8 cellular contexts compared by ENCODE assay signal in genomic region chr10:76547352-76547972, GRCh38.
DNase-seq lines count a peak whose midpoint lies in the region; ATAC-seq and TF ChIP-seq lines count a peak whose summit lies in the region.

No MANE protein-coding gene starts in this region.

- no peaks in the 10 kb centered on the region for H3K36me3 Mint-ChIP-seq in WTC11

- 0 out of 2 replicates have a peak, but pooled peaks cover 8% of the 10 kb centered on the region for H3K4me1 Mint-ChIP-seq in WTC11

- H3K27me3 Mint-ChIP-seq in WTC11 (ENCODE audit: low read depth), result 0 out of 2 replicates have a peak, but pooled peaks cover 5% of the 10 kb centered on the region

- peaks cover 0 to 6% (median 0%) of the 10 kb centered on the region in 4 donors for H3K4me1 ChIP-seq in right lobe of liver

- intact Hi-C loops in right lobe of liver (cut with DNase I), result loop anchor here in 1 of 2 donors (5.0 kb wide), 1 partner anchor 1145 kb away; the partner anchor contains the start of gene ZNF503

- DNase-seq in activated gamma-delta T cell treated with Interleukin-2 at 50 U/mL for 16 hours (peak; percentile 35), activated gamma-delta T cell (lab: John Stamatoyannopoulos, UW) (no peak), NCI-H2171 (lab: John Stamatoyannopoulos, UW) (peak; percentile 65), WTC11 (ENCODE audit: low spot score) (peak; percentile 84), ecto neural progenitor cell (ENCODE audit: low spot score) (peak; percentile 75), right lobe of liver (peak; percentile 62 to 78 (median 72))
- DNase-seq in stimulated activated CD8-positive, alpha-beta memory T cell treated with anti-CD3 and anti-CD28 coated beads, Interleukin-4, amount 100 ng/mL, for 48 hours, result peak; percentile 77

- no peaks in the 10 kb centered on the region for H3K9me3 Mint-ChIP-seq in WTC11

- no peak overlapping the region for H3K4me3 Mint-ChIP-seq in WTC11

- TF ChIP-seq CTCF in WTC11 (IDR thresholded peaks at IDR 0.05), result peak; percentile 72
- TF ChIP-seq CTCF in right lobe of liver (IDR thresholded peaks at IDR 0.05), result peak; percentile 80 to 84 (median 82)

- ATAC-seq in HG03103 (IDR thresholded peaks at IDR 0.05; ENCODE audit: low read depth, unreplicated experiment) (peak; percentile 64), WTC11 (peak; percentile 66), right lobe of liver (peak; percentile 82 to 91 (median 86))

- no peak overlapping the region for H3K4me3 ChIP-seq in right lobe of liver

- no peak overlapping the region for H3K27ac Mint-ChIP-seq in WTC11

- no peaks in the 10 kb centered on the region for H3K36me3 ChIP-seq in right lobe of liver

- no peaks in the 10 kb centered on the region for H3K27me3 ChIP-seq in right lobe of liver

- no peaks in the 10 kb centered on the region for H3K9me3 ChIP-seq in right lobe of liver

- no peak for TF ChIP-seq POLR2A in right lobe of liver (IDR thresholded peaks at IDR 0.05)

- CTCF ChIA-PET in WTC11 (lab: Charles Lee), result interaction anchor here (1.0 to 1.7 kb wide), 2 partner anchors 10 to 511 kb away, joined by 4 to 6 read pairs; no protein-coding TSS in a partner anchor

- WGBS in right lobe of liver (ENCODE audit: insufficient coverage, low coverage, low lambda C conversion rate, missing lambda C conversion rate), result 36% methylated on average over 11 of the region's 11 CpGs

- POLR2A ChIA-PET in WTC11 (lab: Charles Lee), result no interaction called here

- no peak overlapping the region for H3K27ac ChIP-seq in right lobe of liver

TF ChIP-seq in WTC11, 78 proteins besides CTCF, POLR2A, EP300 and RAD21:
- TF ChIP-seq ATF3 (CRISPR knock-in tag; conservative IDR thresholded peaks at IDR 0.05) (no peak), NR3C1 (CRISPR knock-in tag; conservative IDR thresholded peaks at IDR 0.05; ENCODE audit: low read depth) (no peak), CREM (CRISPR knock-in tag; IDR thresholded peaks at IDR 0.05) (no peak), NFYB (CRISPR knock-in tag; conservative IDR thresholded peaks at IDR 0.05; ENCODE audit: low read depth) (no peak)
